In the genomic region with DNA sequence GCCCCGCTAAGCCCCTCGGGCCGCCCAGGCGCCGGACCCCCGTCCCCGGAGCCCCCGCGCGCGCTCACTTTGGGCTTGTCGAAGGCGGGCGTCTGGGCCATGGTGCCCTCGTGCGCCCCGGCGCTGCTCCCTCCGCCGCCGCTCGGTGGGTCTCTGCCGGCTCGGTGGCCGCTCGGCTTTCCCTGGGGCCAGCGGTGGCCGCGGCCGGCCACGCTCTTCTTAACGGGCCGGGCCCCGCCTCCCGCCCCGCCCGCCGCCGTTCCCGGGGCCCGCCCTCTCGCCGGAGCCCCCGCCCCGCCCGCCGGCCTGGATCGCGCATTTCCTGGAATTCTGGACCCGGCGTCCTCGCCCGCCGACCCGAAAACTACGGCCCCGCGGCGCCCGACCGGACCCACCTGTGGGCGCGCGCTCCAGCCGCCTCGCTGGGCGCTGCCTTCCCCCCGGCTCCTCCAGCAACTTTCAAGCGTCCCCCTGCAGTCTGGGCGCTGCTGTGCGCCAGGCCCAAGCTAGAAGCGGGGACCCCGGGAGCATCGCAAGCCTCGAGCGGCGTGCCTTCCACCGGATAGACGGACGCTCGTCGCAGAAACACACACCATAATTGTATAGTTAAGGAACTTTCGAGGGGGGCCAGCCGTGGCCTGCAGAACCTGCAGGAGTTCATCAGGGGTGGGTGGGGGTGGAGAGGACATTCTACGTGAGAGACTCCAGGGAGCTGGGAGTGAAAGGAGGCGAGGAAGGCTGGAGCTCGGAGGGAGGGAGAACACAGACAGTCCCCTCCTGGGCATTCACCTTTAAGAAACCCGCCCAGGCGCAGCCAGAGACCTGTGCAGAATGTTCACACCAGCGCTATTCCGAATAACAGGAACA, we compare ENCODE assay signal across 8 cellular contexts. TPM values are rescaled to one million over a fixed set of nuclear protein-coding genes. Genes with fewer than 3 reads are reported as not detected.
DNase-seq lines count a peak whose midpoint lies in the region; ATAC-seq and TF ChIP-seq lines count a peak whose summit lies in the region.

TSS of gene ADA (minus strand) at position 193 of the 867 bp plus-strand sequence. CDS start at position 101, 92 bp downstream.

- H3F3A ChIP-seq in neural progenitor cell (ENCODE audit: low read depth) = peaks cover 41% of the 10 kb centered on the region

- peaks cover 41% of the 10 kb centered on the region for H3K4me1 ChIP-seq in OCI-LY3 (ENCODE audit: low read length)
- H3K4me1 ChIP-seq in neural progenitor cell = peaks cover 33% of the 10 kb centered on the region

- H3K79me2 ChIP-seq in OCI-LY3 (ENCODE audit: low read length) (peaks cover 36% of the 10 kb centered on the region), neural progenitor cell (ENCODE audit: low read depth) (no peaks in the 10 kb centered on the region)

- no peaks in the 10 kb centered on the region for H3K36me3 Mint-ChIP-seq in activated naive CD4-positive, alpha-beta T cell treated with anti-CD3 and anti-CD28 coated beads for 36 hours (ENCODE audit: low read depth)
- no peaks in the 10 kb centered on the region for H3K36me3 Mint-ChIP-seq in neural progenitor cell

- peak within 1 kb of the TSS; percentile 87 for H3K4me3 Mint-ChIP-seq in activated naive CD4-positive, alpha-beta T cell treated with anti-CD3 and anti-CD28 coated beads for 36 hours
- H3K4me3 Mint-ChIP-seq in neural progenitor cell = peak within 1 kb of the TSS; percentile 94

- intact Hi-C loops in activated naive CD4-positive, alpha-beta T cell treated with anti-CD3 and anti-CD28 coated beads for 36 hours (cut with micrococcal nuclease) = loop anchor here (1.0 to 2.0 kb wide), 4 partner anchors 7 to 441 kb away; partner anchors contain the start of genes OSER1 and STK4

- H3K36me3 ChIP-seq in OCI-LY3 (replicated peaks; ENCODE audit: low read depth, low read length) (peaks cover 9% of the 10 kb centered on the region), neural progenitor cell (no peaks in the 10 kb centered on the region)

- H3K4me3 ChIP-seq in OCI-LY3 (ENCODE audit: low read length) (peak within 1 kb of the TSS; percentile 79), neural progenitor cell (peak within 1 kb of the TSS; percentile 75)

- H3K4me1 Mint-ChIP-seq in activated naive CD4-positive, alpha-beta T cell treated with anti-CD3 and anti-CD28 coated beads for 36 hours (ENCODE audit: low read depth) = peaks cover 47% of the 10 kb centered on the region
- peaks cover 33% of the 10 kb centered on the region for H3K4me1 Mint-ChIP-seq in neural progenitor cell

- no peaks in the 10 kb centered on the region for H4K20me1 ChIP-seq in OCI-LY3 (ENCODE audit: insufficient read depth, low read length)
- H4K20me1 ChIP-seq in neural progenitor cell (ENCODE audit: low read depth) = no peaks in the 10 kb centered on the region

- H3K9me3 Mint-ChIP-seq in activated naive CD4-positive, alpha-beta T cell treated with anti-CD3 and anti-CD28 coated beads for 36 hours = peaks cover 9% of the 10 kb centered on the region
- peaks cover 4% of the 10 kb centered on the region for H3K9me3 Mint-ChIP-seq in neural progenitor cell

- in situ Hi-C loops in Caki2 (cut with HindIII; ENCODE audit: low pct_unique_long_range_greater_than_20kb, low sequenced_read_pairs) = no loop called here

- H3K27me3 ChIP-seq in OCI-LY3 (ENCODE audit: low read depth, low read length) = no peaks in the 10 kb centered on the region
- peaks cover 24% of the 10 kb centered on the region for H3K27me3 ChIP-seq in neural progenitor cell

- DNase-seq in Caki2 (ENCODE audit: low read depth) (peak; percentile 67), germinal center (ENCODE audit: low spot score) (peak; percentile 43), neural progenitor cell (ENCODE audit: low spot score) (peak; percentile 89), epidermal melanocyte (ENCODE audit: insufficient read length, low spot score) (no peak)
- peak; percentile 46 for DNase-seq in activated naive CD4-positive, alpha-beta T cell treated with anti-CD3 and anti-CD28 coated beads for 36 hours

- H3K9ac ChIP-seq in OCI-LY3 (ENCODE audit: low read length) = peak within 1 kb of the TSS; percentile 82
- H3K9ac ChIP-seq in neural progenitor cell = no peak within 1 kb of the TSS

- H3K27ac ChIP-seq in OCI-LY3 (ENCODE audit: low read length) (peak within 1 kb of the TSS; percentile 36), neural progenitor cell (no peak within 1 kb of the TSS)

- no peak for TF ChIP-seq CTCF in OCI-LY3 (IDR thresholded peaks at IDR 0.05; ENCODE audit: low read depth, low read length)
- no peak for TF ChIP-seq CTCF in neural progenitor cell (IDR thresholded peaks at IDR 0.05)

- H3K27me3 Mint-ChIP-seq in activated naive CD4-positive, alpha-beta T cell treated with anti-CD3 and anti-CD28 coated beads for 36 hours (ENCODE audit: low read depth) = no peaks in the 10 kb centered on the region
- peaks cover 20% of the 10 kb centered on the region for H3K27me3 Mint-ChIP-seq in neural progenitor cell (ENCODE audit: insufficient read depth, low read depth)

- H3K9me3 ChIP-seq in OCI-LY3 (ENCODE audit: insufficient read depth, low read length) = no peaks in the 10 kb centered on the region
- no peaks in the 10 kb centered on the region for H3K9me3 ChIP-seq in neural progenitor cell (ENCODE audit: low read depth)

- CTCF ChIA-PET in activated naive CD4-positive, alpha-beta T cell treated with anti-CD3 and anti-CD28 coated beads for 36 hours (lab: Charles Lee) = interaction anchor here (1.4 to 2.4 kb wide), 2 partner anchors 32 to 96 kb away, joined by 4 to 9 read pairs; no protein-coding TSS in a partner anchor

- peak within 1 kb of the TSS; percentile 76 for H3K27ac Mint-ChIP-seq in activated naive CD4-positive, alpha-beta T cell treated with anti-CD3 and anti-CD28 coated beads for 36 hours
- H3K27ac Mint-ChIP-seq in neural progenitor cell = no peak within 1 kb of the TSS

- peak within 1 kb of the TSS; percentile 91 for H2AFZ ChIP-seq in OCI-LY3 (ENCODE audit: low read depth, low read length)
- H2AFZ ChIP-seq in neural progenitor cell (replicated peaks) = peak within 1 kb of the TSS; percentile 82

- ATAC-seq in HG02588 (IDR thresholded peaks at IDR 0.05; ENCODE audit: unreplicated experiment) (peak; percentile 33), HG03469 (IDR thresholded peaks at IDR 0.05; ENCODE audit: unreplicated experiment) (no peak)

- peak within 1 kb of the TSS; percentile 94 for H3K4me2 ChIP-seq in OCI-LY3 (ENCODE audit: low read length)
- H3K4me2 ChIP-seq in neural progenitor cell = peak within 1 kb of the TSS; percentile 80

RNA-seq across cellular contexts. Expression of gene ADA, which starts in this region (rescaled TPM):
- total RNA-seq in Caki2 (2014; rRNA removed; shearing (Covaris generic); ENCODE audit: low replicate concordance) = 33.6 and 102 TPM in 2 replicates
- total RNA-seq in activated naive CD4-positive, alpha-beta T cell treated with anti-CD3 and anti-CD28 coated beads for 36 hours = 10 to 100 TPM; 54.6 to 54.9 TPM
- total RNA-seq in neural progenitor cell (ENCODE audit: low replicate concordance) = 29.7 and 52.5 TPM in 2 replicates
